Comparison of ENCODE assay signal across 9 cellular contexts in the genomic region with DNA sequence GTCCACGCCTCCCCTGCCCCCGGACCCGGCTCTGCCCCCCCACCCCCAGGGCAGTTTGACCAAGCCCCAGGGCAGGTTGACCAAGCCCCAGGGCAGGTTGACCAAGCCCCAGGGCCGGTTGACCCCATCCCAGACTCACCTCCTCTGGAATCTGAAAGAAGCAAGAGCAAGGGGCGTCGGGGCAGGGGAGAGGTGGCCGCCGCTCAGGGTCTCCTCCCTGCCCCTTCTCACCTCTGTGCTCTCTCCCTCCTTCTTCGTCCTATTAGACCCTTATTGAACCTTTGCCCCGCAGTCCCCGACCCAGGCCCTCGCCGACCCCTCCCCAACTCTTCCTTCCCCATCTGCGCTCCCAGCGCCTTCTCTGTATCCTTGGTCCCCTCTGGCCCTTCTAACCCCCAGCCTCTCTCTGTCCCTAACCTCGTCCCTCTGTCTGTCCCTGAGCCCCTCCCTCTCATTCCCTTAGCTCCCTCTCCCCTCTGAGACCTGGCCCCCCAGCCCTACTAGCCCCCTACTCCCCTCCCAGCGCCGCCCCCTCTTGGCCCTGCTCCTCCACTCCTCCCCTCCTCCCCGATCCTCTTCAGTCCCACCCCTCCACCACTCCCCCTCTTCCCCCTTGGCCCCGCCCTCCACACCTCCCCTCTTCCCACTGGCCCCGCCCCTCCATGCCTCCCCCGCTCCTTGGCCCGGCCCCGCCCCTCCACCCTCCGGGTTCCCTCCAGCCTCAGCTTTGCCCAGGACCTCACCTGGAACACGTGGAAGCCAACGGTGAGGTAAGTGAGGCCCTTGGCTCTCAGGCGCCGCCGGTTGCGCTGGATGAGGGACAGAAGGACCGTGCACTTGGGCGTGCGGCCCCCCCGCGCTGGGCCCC. TPM values are rescaled to one million over a fixed set of nuclear protein-coding genes. Genes with fewer than 3 reads are reported as not detected.
A peak's percentile ranks its signal among the peaks of the same experiment; 100 is the strongest.
DNase-seq lines count a peak whose midpoint lies in the region; ATAC-seq, FAIRE-seq and TF ChIP-seq lines count a peak whose summit lies in the region.
"Had no signal": no experiment of that assay in that cellular context is flagged by ENCODE, and none has a peak within 500 bp of the region (broad histone marks: within the 10 kb centered on the region; RNA-seq: fewer than 3 reads in every experiment).

No MANE protein-coding gene starts in this region.

- H3K27ac ChIP-seq in esophagus (ENCODE audit: low read depth in 2 of 2, low read length in 1 of 2) (peak overlapping the region; percentile 35 to 80), pancreas (peak overlapping the region; percentile 63 to 74 (median 66)), uterus (peak overlapping the region; percentile 21 to 67)

- peaks cover 4% of the 10 kb centered on the region for H3K27me3 Mint-ChIP-seq in activated CD8-positive, alpha-beta T cell treated with anti-CD3 and anti-CD28 coated beads for 36 hours

- no peaks in the 10 kb centered on the region for H3K9me3 Mint-ChIP-seq in activated CD8-positive, alpha-beta T cell treated with anti-CD3 and anti-CD28 coated beads for 36 hours

- no peak for FAIRE-seq in pancreas (lab: Jason Lieb, UNC)

- no peak overlapping the region for H3K4me3 ChIP-seq in NB4 (ENCODE audit: low read depth, low read length)
- peak overlapping the region; percentile 27 to 37 for H3K4me3 ChIP-seq in esophagus (ENCODE audit: low read depth in 1 of 2, low read length in 2 of 2)
- peak overlapping the region in 3 of 4 donors; percentile 14 to 52 (median 44) for H3K4me3 ChIP-seq in pancreas
- H3K4me3 ChIP-seq in uterus, result peak overlapping the region in 1 of 2 donors; percentile 34

- POLR2A ChIA-PET in activated CD8-positive, alpha-beta T cell treated with anti-CD3 and anti-CD28 coated beads for 36 hours (lab: Charles Lee), result interaction anchor here (0.7 to 1.3 kb wide), 2 partner anchors 104 to 142 kb away, joined by 3 read pairs; no protein-coding TSS in a partner anchor

- peaks cover 0 to 6% of the 10 kb centered on the region in 2 donors for H3K36me3 ChIP-seq in esophagus (ENCODE audit: control insufficient read depth in 2 of 2, insufficient read depth in 2 of 2, low read length in 1 of 2)
- no peaks in the 10 kb centered on the region for H3K36me3 ChIP-seq in pancreas
- no peaks in the 10 kb centered on the region for H3K36me3 ChIP-seq in uterus

- H3K4me1 ChIP-seq in esophagus (ENCODE audit: control insufficient read depth in 2 of 2, insufficient read depth in 2 of 2, low read length in 1 of 2) (peaks cover 2 to 17% of the 10 kb centered on the region in 2 donors), pancreas (peaks cover 8 to 11% (median 11%) of the 10 kb centered on the region in 3 donors), uterus (peaks cover 0 to 11% of the 10 kb centered on the region in 2 donors)

- no peaks in the 10 kb centered on the region for H3K27me3 ChIP-seq in esophagus (ENCODE audit: control insufficient read depth in 1 of 2, insufficient read depth in 2 of 2, low read length in 2 of 2)
- H3K27me3 ChIP-seq in pancreas, result no peaks in the 10 kb centered on the region
- no peaks in the 10 kb centered on the region for H3K27me3 ChIP-seq in uterus

- 7 to 13% methylated on average over 34 to 36 of the region's 36 CpGs for WGBS in esophagus, 2 donors
- WGBS in pancreas, 2 donors, result 17 to 18% methylated on average over 33 to 36 of the region's 36 CpGs

- no peak for TF ChIP-seq POLR2A in NB4 (IDR thresholded peaks at IDR 0.05; ENCODE audit: extremely low read depth, insufficient read length)
- TF ChIP-seq POLR2A in uterus (IDR thresholded peaks at IDR 0.05), result no peak

- H3K4me3 Mint-ChIP-seq in activated CD8-positive, alpha-beta T cell treated with anti-CD3 and anti-CD28 coated beads for 36 hours, result peak overlapping the region; percentile 64

- ATAC-seq in activated CD8-positive, alpha-beta T cell treated with anti-CD3 and anti-CD28 coated beads for 36 hours, result peak; percentile 53
- ATAC-seq in pancreas (peak; percentile 33 to 62 (median 50)), HG03432 (IDR thresholded peaks at IDR 0.05; ENCODE audit: unreplicated experiment) (no peak)

- H3K9me3 ChIP-seq in esophagus (ENCODE audit: control insufficient read depth in 2 of 2, insufficient read depth in 1 of 2, low read depth in 1 of 2, low read length in 1 of 2), result no peaks in the 10 kb centered on the region
- H3K9me3 ChIP-seq in pancreas, result no peaks in the 10 kb centered on the region
- no peaks in the 10 kb centered on the region for H3K9me3 ChIP-seq in uterus

- CTCF ChIA-PET in activated CD8-positive, alpha-beta T cell treated with anti-CD3 and anti-CD28 coated beads for 36 hours (lab: Charles Lee), result no interaction called here

- H3K36me3 Mint-ChIP-seq in activated CD8-positive, alpha-beta T cell treated with anti-CD3 and anti-CD28 coated beads for 36 hours (ENCODE audit: low read depth), result no peaks in the 10 kb centered on the region

- peaks cover 44% of the 10 kb centered on the region for H3K4me1 Mint-ChIP-seq in activated CD8-positive, alpha-beta T cell treated with anti-CD3 and anti-CD28 coated beads for 36 hours (ENCODE audit: low read depth)

- TF ChIP-seq CTCF in NB4 (IDR thresholded peaks at IDR 0.05; ENCODE audit: low read depth, low read length) (no peak), pancreas (IDR thresholded peaks at IDR 0.05) (no peak), uterus (IDR thresholded peaks at IDR 0.05) (no peak)
- TF ChIP-seq CTCF in activated CD8-positive, alpha-beta T cell treated with anti-CD3 and anti-CD28 coated beads for 36 hours (IDR thresholded peaks at IDR 0.05), result no peak

- intact Hi-C loops in activated CD8-positive, alpha-beta T cell treated with anti-CD3 and anti-CD28 coated beads for 36 hours (cut with micrococcal nuclease), result loop anchor here (10.0 kb wide), 2 partner anchors 108 to 198 kb away; a partner anchor contains a TSS
- intact Hi-C loops in pancreas (cut with DNase I), result no loop called here
- intact Hi-C loops in uterus (cut with DNase I; ENCODE audit: low total_unique reads), result no loop called here

- DNase-seq in DMS53 (lab: John Stamatoyannopoulos, UW) (peak; percentile 97), NB4 (ENCODE audit: low read depth) (peak; percentile 19), pancreas (peak; percentile 63 to 90 (median 82)), uterus (peak; percentile 46 to 61), dedifferentiated amniotic fluid mesenchymal stem cell (ENCODE audit: extremely low spot score) (no peak)
- peak; percentile 86 for DNase-seq in activated CD8-positive, alpha-beta T cell treated with anti-CD3 and anti-CD28 coated beads for 36 hours

- H3K27ac Mint-ChIP-seq in activated CD8-positive, alpha-beta T cell treated with anti-CD3 and anti-CD28 coated beads for 36 hours, result peak overlapping the region; percentile 20

RNA-seq across cellular contexts. Expression of a gene that starts 7.6 kb away (rescaled TPM):
- 10 to 100 TPM; 19.6 to 22.7 TPM for total RNA-seq in activated CD8-positive, alpha-beta T cell treated with anti-CD3 and anti-CD28 coated beads for 36 hours
- polyA plus RNA-seq in esophagus (10 to 100 TPM in 1 of 2 donors, 1 to 10 TPM in 1; 4.1 to 12.3 TPM), pancreas (10 to 100 TPM; 40.4 to 46.3 TPM)
- total RNA-seq in pancreas (1 to 10 TPM; 2.3 to 8.8 (median 7.1) TPM), uterus (1 to 10 TPM in 2 of 4 donors, under 1 TPM in 1, not detected in 1; 0.83 to 8.4 (median 8.2) TPM)

RNA-seq across cellular contexts. Expression of a gene that starts 36.7 kb away (rescaled TPM):
- total RNA-seq in activated CD8-positive, alpha-beta T cell treated with anti-CD3 and anti-CD28 coated beads for 36 hours, result not detected
- polyA plus RNA-seq in esophagus (1,000 to 10,000 TPM in 1 of 2 donors, 100 to 1,000 TPM in 1; 405 to 2,874 TPM), pancreas (not detected)
- total RNA-seq in pancreas (not detected), uterus (1 to 10 TPM in 1 of 4 donors, not detected in 3; 2.6 TPM)
- total RNA-seq: HT1080 had no signal

RNA-seq across cellular contexts. Expression of a gene that starts 52.4 kb away (rescaled TPM):
- total RNA-seq in activated CD8-positive, alpha-beta T cell treated with anti-CD3 and anti-CD28 coated beads for 36 hours, result not detected
- 1,000 to 10,000 TPM; 3,260 to 6,105 TPM for polyA plus RNA-seq in esophagus
- total RNA-seq in pancreas, result not detected
- under 1 TPM in 1 of 2 donors, not detected in 1; 0.38 TPM for polyA plus RNA-seq in pancreas
- 1 to 10 TPM in 2 of 4 donors, not detected in 2; 1.1 to 6.2 TPM for total RNA-seq in uterus
- total RNA-seq: HT1080 had no signal
